In the genomic region with DNA sequence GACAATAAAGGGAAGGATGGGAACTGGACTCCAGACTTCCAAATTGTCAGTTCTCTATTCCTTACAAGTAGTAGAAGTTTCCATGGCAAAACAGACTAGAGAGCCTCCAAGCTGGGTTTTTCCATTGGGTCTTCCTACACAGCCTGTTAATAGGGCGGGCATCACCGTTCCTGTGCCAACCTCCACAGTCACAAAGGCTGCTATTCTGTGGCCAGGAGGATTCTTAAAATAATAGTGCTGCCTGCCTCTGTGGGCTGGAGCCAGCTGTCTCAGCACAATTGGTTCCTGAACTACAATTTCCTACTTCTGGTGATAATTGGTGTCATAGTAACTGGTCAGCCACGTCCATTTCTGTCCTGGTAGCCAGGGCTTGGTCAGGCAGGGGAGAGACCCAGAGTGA, we compare ENCODE assay signal across 23 cellular contexts. TPM values are rescaled to one million over a fixed set of nuclear protein-coding genes. Genes with fewer than 3 reads are reported as not detected.
"Had no signal": no experiment of that assay in that cellular context is flagged by ENCODE, and none has a peak within 500 bp of the region (broad histone marks: within the 10 kb centered on the region; RNA-seq: fewer than 3 reads in every experiment).

No MANE protein-coding gene starts in this region.

- H3K4me1 Mint-ChIP-seq: activated T-helper 17 cell treated with anti-CD3 and anti-CD28 coated beads, Interleukin-2, amount 50 U/mL, for 72 hours had no signal

- H3K27me3 Mint-ChIP-seq: activated T-cell treated with anti-CD3 and anti-CD28 coated beads, Interleukin-2, amount 50 U/mL, for 24 hours had no signal

- H3K27ac ChIP-seq: prostate gland, spleen, thyroid gland had no signal

- DNase-seq: activated T-cell treated with anti-CD3 and anti-CD28 coated beads, Interleukin-2, amount 50 U/mL, for 24 hours; effector memory CD8-positive, alpha-beta T cell; islet precursor cell; left colon; mesenchymal stem cell; naive thymus-derived CD4-positive, alpha-beta T cell; spleen; stimulated activated CD4-positive, alpha-beta T cell treated with anti-CD3 and anti-CD28 coated beads, Interleukin-4, amount 100 ng/mL, for 24 hours; stimulated activated naive CD4-positive, alpha-beta T cell treated with Interleukin-2 at 50 U/mL for 16 hours; thyroid gland had no signal

- H3K27me3 ChIP-seq: esophagus muscularis mucosa, thyroid gland had no signal

- H3K4me3 Mint-ChIP-seq: activated T-cell treated with anti-CD3 and anti-CD28 coated beads, Interleukin-2, amount 50 U/mL, for 24 hours; activated T-helper 17 cell treated with anti-CD3 and anti-CD28 coated beads, Interleukin-2, amount 50 U/mL, for 72 hours; effector memory CD8-positive, alpha-beta T cell; naive thymus-derived CD4-positive, alpha-beta T cell; neural crest cell; T-helper 2 cell treated with Interferon-gamma antibody and Interleukin-4, amounts not matched to agents 5 μg/mL and 100 μg/mL, for 36 hours had no signal

- H3K4me1 ChIP-seq: prostate gland had no signal

- H3K36me3 ChIP-seq: esophagus muscularis mucosa, prostate gland, spleen, thyroid gland had no signal

- H3K27ac Mint-ChIP-seq: activated naive CD4-positive, alpha-beta T cell treated with anti-CD3 and anti-CD28 coated beads, Interleukin-2, amount 50 U/mL, for 72 hours; activated T-cell treated with anti-CD3 and anti-CD28 coated beads, Interleukin-2, amount 50 U/mL, for 24 hours; activated T-helper 17 cell treated with anti-CD3 and anti-CD28 coated beads, Interleukin-2, amount 50 U/mL, for 72 hours; effector memory CD8-positive, alpha-beta T cell; T-helper 2 cell treated with Interferon-gamma antibody and Interleukin-4, amounts not matched to agents 5 μg/mL and 100 μg/mL, for 36 hours had no signal

- H3K9me3 ChIP-seq: prostate gland, spleen, thyroid gland had no signal

- H3K9me3 Mint-ChIP-seq: activated T-cell treated with anti-CD3 and anti-CD28 coated beads, Interleukin-2, amount 50 U/mL, for 24 hours; effector memory CD8-positive, alpha-beta T cell; neural crest cell had no signal

- H3K4me3 ChIP-seq: esophagus muscularis mucosa, prostate gland, spleen, thyroid gland had no signal

RNA-seq across cellular contexts. Expression of a gene that starts 38.6 kb away (rescaled TPM):
- total RNA-seq: activated naive CD4-positive, alpha-beta T cell treated with anti-CD3 and anti-CD28 coated beads, Interleukin-2, amount 50 U/mL, for 72 hours; activated T-helper 17 cell treated with anti-CD3 and anti-CD28 coated beads, Interleukin-2, amount 50 U/mL, for 72 hours; cerebellum; dermis microvascular lymphatic vessel endothelial cell; esophagus muscularis mucosa; frontal cortex; left colon; lower leg skin; naive thymus-derived CD4-positive, alpha-beta T cell; neural crest cell; omental fat pad; spleen; thyroid gland; ureter had no signal
- polyA plus RNA-seq: adipose tissue; naive thymus-derived CD4-positive, alpha-beta T cell had no signal
